ENCODE assay signal across 9 cellular contexts in the genomic region with DNA sequence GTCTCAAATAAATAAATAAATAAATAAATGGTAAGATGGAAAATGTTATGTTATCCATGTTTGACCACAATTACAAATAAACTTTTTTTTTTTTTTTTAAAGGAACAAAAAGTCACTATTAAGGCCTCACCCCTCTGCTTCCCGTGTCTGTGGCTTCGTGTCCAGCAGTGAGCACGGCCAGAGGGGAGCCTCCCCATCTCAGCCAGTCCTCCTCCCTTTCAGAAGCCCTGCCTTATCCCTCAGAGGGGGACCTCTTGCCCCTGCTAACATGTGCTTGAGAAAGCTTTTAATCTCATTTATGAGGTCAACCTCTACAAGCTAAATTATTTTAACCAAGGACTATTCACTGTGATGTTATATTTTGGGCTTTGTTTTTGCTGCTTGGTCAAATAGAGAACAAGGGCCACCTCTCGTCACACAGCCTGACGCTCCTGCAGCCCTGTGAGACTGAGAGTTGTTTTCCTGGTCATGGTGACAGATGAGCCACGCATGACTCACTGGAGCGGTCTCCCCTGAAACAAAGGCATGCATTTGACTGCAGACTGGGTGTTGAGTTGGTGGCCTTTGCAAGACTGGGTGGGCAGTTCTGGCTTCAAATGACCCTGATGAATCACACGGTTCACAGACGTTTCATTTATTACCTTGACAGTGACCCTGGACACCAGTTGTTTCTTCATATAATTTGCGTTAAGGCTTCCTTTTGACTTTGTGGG.
DNase-seq lines count a peak whose midpoint lies in the region; ATAC-seq and TF ChIP-seq lines count a peak whose summit lies in the region.
"Had no signal": no experiment of that assay in that cellular context is flagged by ENCODE, and none has a peak within 500 bp of the region (broad histone marks: within the 10 kb centered on the region; RNA-seq: fewer than 3 reads in every experiment).

No MANE protein-coding gene starts in this region.

- CTCF ChIA-PET in CD8-positive, alpha-beta T cell (lab: Charles Lee) = no interaction called here
- CTCF ChIA-PET in T-cell (lab: Charles Lee) = no interaction called here

- no peaks in the 10 kb centered on the region for H3K4me1 ChIP-seq in mesendoderm (ENCODE audit: control insufficient read depth, low read depth, low read length)
- no peaks in the 10 kb centered on the region for H3K4me1 ChIP-seq in CD8-positive, alpha-beta T cell (ENCODE audit: insufficient read depth, low read length)

- H4K5ac ChIP-seq in mesendoderm (ENCODE audit: low read length) = no peak overlapping the region

- DNase-seq in AG20443 (ENCODE audit: low spot score) (peak; percentile 77), mesendoderm (peak; percentile 88), NCI-H128 (lab: John Stamatoyannopoulos, UW; ENCODE audit: unreplicated experiment) (no peak), T-cell (no peak)
- peak; percentile 79 for DNase-seq in activated CD8-positive, alpha-beta memory T cell treated with anti-CD3 and anti-CD28 coated beads, Interleukin-2, amount 50 U/mL, for 48 hours
- DNase-seq in CD8-positive, alpha-beta T cell = no peak

- ATAC-seq in HG03342 (IDR thresholded peaks at IDR 0.05; ENCODE audit: unreplicated experiment) (peak; percentile 77), HG02981 (IDR thresholded peaks at IDR 0.05; ENCODE audit: unreplicated experiment) (no peak), T-cell (replicated peaks in 1 of 4) (no peak)
- no peak for ATAC-seq in CD8-positive, alpha-beta T cell

- intact Hi-C loops in CD8-positive, alpha-beta T cell (cut with DNase I, micrococcal nuclease) = no loop called here

- H2BK5ac ChIP-seq in mesendoderm (ENCODE audit: low read length) = no peak overlapping the region

- WGBS in mesendoderm (ENCODE audit: extremely low coverage, insufficient coverage, low lambda C conversion rate) = no CpG with 5 or more reads among the region's 10 CpGs

- no peaks in the 10 kb centered on the region for H3K36me3 Mint-ChIP-seq in CD8-positive, alpha-beta T cell
- H3K36me3 Mint-ChIP-seq in T-cell = no peaks in the 10 kb centered on the region
- H3K36me3 Mint-ChIP-seq: memory B cell had no signal

- H3K4ac ChIP-seq in mesendoderm (ENCODE audit: low read depth, low read length) = no peak overlapping the region

- no peak overlapping the region for H2BK15ac ChIP-seq in mesendoderm (replicated peaks; ENCODE audit: low read depth)

- H3K79me1 ChIP-seq in mesendoderm (ENCODE audit: low read length) = no peaks in the 10 kb centered on the region

- H2BK120ac ChIP-seq in mesendoderm (ENCODE audit: low read depth, low read length) = no peak overlapping the region

- no peaks in the 10 kb centered on the region for H3K9me3 ChIP-seq in CD8-positive, alpha-beta T cell (ENCODE audit: low read length)

- H4K8ac ChIP-seq in mesendoderm (ENCODE audit: low read depth, low read length) = no peak overlapping the region

- H3K56ac ChIP-seq in mesendoderm (ENCODE audit: low read length) = peak overlapping the region; percentile 46

- no peaks in the 10 kb centered on the region for H3K9me3 Mint-ChIP-seq in CD8-positive, alpha-beta T cell
- no peaks in the 10 kb centered on the region for H3K9me3 Mint-ChIP-seq in T-cell
- H3K9me3 Mint-ChIP-seq: memory B cell had no signal

- POLR2A ChIA-PET in CD8-positive, alpha-beta T cell (lab: Charles Lee) = no interaction called here
- POLR2A ChIA-PET in T-cell (lab: Charles Lee) = no interaction called here

- H3K4me3 Mint-ChIP-seq in CD8-positive, alpha-beta T cell = no peak overlapping the region
- H3K4me3 Mint-ChIP-seq in T-cell = no peak overlapping the region
- H3K4me3 Mint-ChIP-seq: memory B cell had no signal

- H3K4me2 ChIP-seq in mesendoderm (ENCODE audit: low read length) = no peak overlapping the region

- H2AK5ac ChIP-seq in mesendoderm (ENCODE audit: low read length) = no peak overlapping the region

- no peak overlapping the region for H3K4me3 ChIP-seq in mesendoderm (ENCODE audit: low read length)
- no peak overlapping the region for H3K4me3 ChIP-seq in CD8-positive, alpha-beta T cell (ENCODE audit: low read depth, low read length)

- H3K18ac ChIP-seq in mesendoderm (ENCODE audit: low read length) = peak overlapping the region; percentile 12

- H3K36me3 ChIP-seq in mesendoderm (ENCODE audit: control insufficient read depth, insufficient read depth, low read length) = no peaks in the 10 kb centered on the region
- H3K36me3 ChIP-seq in CD8-positive, alpha-beta T cell (ENCODE audit: insufficient read depth, low read length) = no peaks in the 10 kb centered on the region

- H3K27me3 Mint-ChIP-seq in CD8-positive, alpha-beta T cell (ENCODE audit: low read depth) = no peaks in the 10 kb centered on the region
- peaks cover 0 to 3% of the 10 kb centered on the region in 2 donors for H3K27me3 Mint-ChIP-seq in T-cell

- H3K27ac Mint-ChIP-seq in CD8-positive, alpha-beta T cell = no peak overlapping the region
- no peak overlapping the region for H3K27ac Mint-ChIP-seq in T-cell
- H3K27ac Mint-ChIP-seq: memory B cell had no signal

- H3K23ac ChIP-seq in mesendoderm (ENCODE audit: low read length) = no peak overlapping the region

- TF ChIP-seq CTCF in CD8-positive, alpha-beta T cell (IDR thresholded peaks at IDR 0.05) = no peak

- H3K79me2 ChIP-seq in mesendoderm (ENCODE audit: control insufficient read depth, insufficient read depth, low read length) = no peaks in the 10 kb centered on the region

- H3K4me1 Mint-ChIP-seq in CD8-positive, alpha-beta T cell (ENCODE audit: low read depth) = no peaks in the 10 kb centered on the region
- peaks cover 0 to 5% (median 1%) of the 10 kb centered on the region in 3 donors for H3K4me1 Mint-ChIP-seq in T-cell
- H3K4me1 Mint-ChIP-seq: memory B cell had no signal

- no peaks in the 10 kb centered on the region for H3K27me3 ChIP-seq in mesendoderm (ENCODE audit: insufficient read depth, low read length, poor library complexity)
- no peaks in the 10 kb centered on the region for H3K27me3 ChIP-seq in CD8-positive, alpha-beta T cell (ENCODE audit: insufficient read depth, low read length)

- H3K27ac ChIP-seq in mesendoderm (ENCODE audit: low read depth, low read length) = no peak overlapping the region
- H3K27ac ChIP-seq in CD8-positive, alpha-beta T cell (ENCODE audit: low read depth, low read length) = no peak overlapping the region

- H3K9ac ChIP-seq in mesendoderm (ENCODE audit: low read length) = no peak overlapping the region

Comparison
In these comparisons a context has a peak if more than half of its experiments do, and no peak if none do; other contexts are left out.
1. DNase-seq: peak in AG20443 (single experiment), activated CD8-positive, alpha-beta memory T cell treated with anti-CD3 and anti-CD28 coated beads, Interleukin-2, amount 50 U/mL, for 48 hours (single experiment) and mesendoderm (single experiment); none in CD8-positive, alpha-beta T cell (0 of 7), NCI-H128 (single experiment) and T-cell (0 of 34).